In genomic region chr16:78811247-78811646, GRCh38 we compare ENCODE assay signal across 4 cellular contexts.
"Had no signal": no experiment of that assay in that cellular context is flagged by ENCODE, and none has a peak within 500 bp of the region (broad histone marks: within the 10 kb centered on the region; RNA-seq: fewer than 3 reads in every experiment).

No MANE protein-coding gene starts in this region.

- H3K27ac Mint-ChIP-seq: GM23338 had no signal

- H3K4me3 Mint-ChIP-seq: GM23338 had no signal

- ATAC-seq: GM23338, HCT116, K562 had no signal

- H3K9me3 Mint-ChIP-seq: GM23338 had no signal

- DNase-seq: IMR-90 had no signal

- H3K4me1 Mint-ChIP-seq: GM23338 had no signal
